In genomic region chr3:146065573-146066006, GRCh38 we compare ENCODE assay signal across 7 cellular contexts.
DNase-seq lines count a peak whose midpoint lies in the region; ATAC-seq and TF ChIP-seq lines count a peak whose summit lies in the region.

No MANE protein-coding gene starts in this region.

- no peaks in the 10 kb centered on the region for H3K9me3 ChIP-seq in DND-41 (ENCODE audit: insufficient read depth, low read length, severe bottlenecking)
- no peaks in the 10 kb centered on the region for H3K9me3 ChIP-seq in PC-3 (ENCODE audit: low read length)
- no peaks in the 10 kb centered on the region for H3K9me3 ChIP-seq in esophagus squamous epithelium

- H3K4me1 ChIP-seq in DND-41 (ENCODE audit: insufficient read depth, low read length), result no peaks in the 10 kb centered on the region
- H3K4me1 ChIP-seq in PC-3 (ENCODE audit: insufficient read depth, low read length), result peaks cover 32% of the 10 kb centered on the region
- H3K4me1 ChIP-seq in esophagus squamous epithelium, result no peaks in the 10 kb centered on the region

- H3K4me3 ChIP-seq in DND-41 (ENCODE audit: low read depth in 1 of 2, low read length in 2 of 2) (no peak overlapping the region), PC-3 (ENCODE audit: low read length) (no peak overlapping the region), esophagus squamous epithelium (no peak overlapping the region)

- peak; percentile 74 for TF ChIP-seq CTCF in DND-41 (IDR thresholded peaks at IDR 0.05; ENCODE audit: borderline replicate concordance, extremely low read depth, low read length, poor library complexity, severe bottlenecking)
- TF ChIP-seq CTCF in PC-3 (conservative IDR thresholded peaks at IDR 0.05; ENCODE audit: low read depth, low read length), result peak; percentile 73
- peak in 5 of 6 experiments; percentile 53 to 84 (median 76) for TF ChIP-seq CTCF in esophagus squamous epithelium (IDR thresholded peaks at IDR 0.05)

- POLR2A ChIA-PET in PC-3 (lab: Charles Lee; ENCODE audit: unreplicated experiment), result no interaction called here

- CTCF ChIA-PET in PC-3 (lab: Charles Lee), result interaction anchor here (0.7 to 2.2 kb wide), 6 partner anchors 93 to 317 kb away, joined by 3 to 19 read pairs (median 6); partner anchors contain the start of gene PLOD2

- no peak overlapping the region for H3K4me2 ChIP-seq in DND-41 (ENCODE audit: insufficient read depth, low read length)
- H3K4me2 ChIP-seq in PC-3 (ENCODE audit: low read length), result peak overlapping the region; percentile 21; the same call in 1 of the 2 replicates

- intact Hi-C loops in PC-3 (cut with micrococcal nuclease) (loop anchor here (1.0 to 10.0 kb wide), 7 partner anchors 27 to 509 kb away; no protein-coding TSS in a partner anchor), esophagus squamous epithelium (cut with DNase I) (loop anchor here (10.0 kb wide), 1 partner anchor 109 kb away; no protein-coding TSS in a partner anchor)

- H4K20me1 ChIP-seq in DND-41 (ENCODE audit: insufficient read depth, low read length) (no peaks in the 10 kb centered on the region), PC-3 (ENCODE audit: low read length) (no peaks in the 10 kb centered on the region)

- H3K27ac ChIP-seq in DND-41 (ENCODE audit: low read length), result no peak overlapping the region
- H3K27ac ChIP-seq in PC-3 (ENCODE audit: low read length), result peak overlapping the region; percentile 63; the same call in 1 of the 2 replicates
- H3K27ac ChIP-seq in esophagus squamous epithelium, result no peak overlapping the region

- H3K9me2 ChIP-seq in PC-3 (replicated peaks; ENCODE audit: low read length), result no peaks in the 10 kb centered on the region

- H2AFZ ChIP-seq in DND-41 (ENCODE audit: low read depth, low read length) (no peak overlapping the region), PC-3 (ENCODE audit: low read length) (no peak overlapping the region)

- no peak for ATAC-seq in DND-41 (ENCODE audit: insufficient read depth, low read depth)
- peak; percentile 63 for ATAC-seq in HG02885 (IDR thresholded peaks at IDR 0.05; ENCODE audit: poor library complexity, unreplicated experiment)
- no peak for ATAC-seq in PC-3
- ATAC-seq in GM21367 (IDR thresholded peaks at IDR 0.05; ENCODE audit: unreplicated experiment), result no peak

- 25 to 34% methylated on average over 2 of the region's 2 CpGs for WGBS in esophagus squamous epithelium, 2 donors

- H3K79me2 ChIP-seq in DND-41 (ENCODE audit: insufficient read depth, low read length) (no peaks in the 10 kb centered on the region), PC-3 (ENCODE audit: low read length) (no peaks in the 10 kb centered on the region; the same call in 1 of the 2 replicates)

- peak; percentile 7 for DNase-seq in DND-41
- DNase-seq in PC-3, result peak; percentile 82
- no peak for DNase-seq in esophagus squamous epithelium (lab: John Stamatoyannopoulos, UW)
- peak; percentile 49 for DNase-seq in putamen (ENCODE audit: low spot score)
- DNase-seq in NCI-H187 (lab: John Stamatoyannopoulos, UW), result no peak

- no TSS peak for BruUV-seq in PC-3 (replicated peaks; lab: Mats Ljungman, UMichigan)

- H3K27me3 ChIP-seq in DND-41 (ENCODE audit: insufficient read depth, low read length, poor library complexity), result no peaks in the 10 kb centered on the region
- no peaks in the 10 kb centered on the region for H3K27me3 ChIP-seq in PC-3 (ENCODE audit: low read length)
- no peaks in the 10 kb centered on the region for H3K27me3 ChIP-seq in esophagus squamous epithelium

- TF ChIP-seq POLR2A in esophagus squamous epithelium (IDR thresholded peaks at IDR 0.05), result no peak

- H3K36me3 ChIP-seq in DND-41 (ENCODE audit: insufficient read depth, low read length) (no peaks in the 10 kb centered on the region), PC-3 (ENCODE audit: low read depth, low read length) (peaks cover 9% of the 10 kb centered on the region), esophagus squamous epithelium (peaks cover 0 to 11% (median 0%) of the 10 kb centered on the region in 3 donors)

- H3K9ac ChIP-seq in DND-41 (ENCODE audit: low read depth, low read length) (no peak overlapping the region), PC-3 (ENCODE audit: low read length) (no peak overlapping the region)

- H3F3A ChIP-seq in PC-3 (ENCODE audit: low read length, unreplicated experiment), result peaks cover 4% of the 10 kb centered on the region

Comparison
In these comparisons a context has a peak if more than half of its experiments do, and no peak if none do; other contexts are left out.
1. DNase-seq: peak in DND-41 (single experiment), PC-3 (single experiment) and putamen (single experiment); none in esophagus squamous epithelium (single experiment) and NCI-H187 (0 of 2).
2. Peak in every context shown above with its lines, with median percentiles within 50 percentile points of each other: CTCF ChIP-seq.